ENCODE assay signal across 26 cellular contexts in the genomic region with DNA sequence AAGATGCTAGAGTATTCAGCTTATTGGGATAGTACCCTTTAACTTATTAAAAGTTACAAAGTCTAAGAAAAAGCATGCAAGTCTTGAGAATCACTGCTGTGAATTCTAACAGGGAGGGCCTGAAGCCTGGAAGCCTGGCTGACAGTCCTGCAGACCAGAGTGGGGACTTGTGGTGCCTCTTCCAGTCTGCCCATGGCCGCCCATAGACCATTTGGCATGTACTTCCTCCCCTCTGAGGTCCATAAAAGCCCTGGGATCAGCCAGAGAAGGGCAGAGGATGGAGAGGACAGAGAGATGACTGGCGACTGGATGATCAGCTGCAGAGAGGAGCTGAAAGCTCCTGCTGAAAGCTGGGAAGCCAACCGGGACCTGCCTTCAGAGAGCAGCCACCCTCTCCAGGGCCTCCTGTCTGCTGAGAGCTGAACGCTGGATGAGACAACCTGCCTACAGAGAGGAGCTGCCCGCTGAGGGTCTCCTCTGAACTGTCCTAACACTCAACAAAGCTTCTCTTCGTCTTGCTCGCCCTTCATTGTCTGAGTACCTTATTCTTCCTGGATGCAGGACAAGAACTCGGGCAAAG. TPM values are rescaled to one million over a fixed set of nuclear protein-coding genes. Genes with fewer than 3 reads are reported as not detected.
"Had no signal": no experiment of that assay in that cellular context is flagged by ENCODE, and none has a peak within 500 bp of the region (broad histone marks: within the 10 kb centered on the region; RNA-seq: fewer than 3 reads in every experiment).

No MANE protein-coding gene starts in this region.

- H3K27me3 ChIP-seq: foreskin keratinocyte, hepatocyte, stomach, transverse colon had no signal

- FAIRE-seq: kidney had no signal

- DNase-seq: cortex of kidney; effector memory CD8-positive, alpha-beta T cell; esophagus squamous epithelium; foreskin keratinocyte; head of caudate nucleus; kidney; left cardiac atrium; left ventricle myocardium inferior; lower lobe of right lung; midbrain; stimulated activated CD4-positive, alpha-beta T cell treated with anti-CD3 and anti-CD28 coated beads, Interleukin-12 subunit alpha, Interleukin-12 subunit beta, amount 100 ng/mL, for 4 hours; stimulated activated naive CD4-positive, alpha-beta T cell; stomach; substantia nigra; transverse colon had no signal

- ATAC-seq: effector memory CD8-positive, alpha-beta T cell; foreskin keratinocyte; left cardiac atrium; lower lobe of right lung; natural killer cell treated with Interleukin-12 subunit alpha and Interleukin-12 subunit beta and Interleukin-15 and Interleukin-18, amount 100 ng/mL, for 72 hours; sciatic nerve had no signal

- H3K4me1 ChIP-seq: esophagus squamous epithelium, foreskin keratinocyte, left ventricle myocardium inferior, lower lobe of right lung, stomach, transverse colon had no signal

- H3K36me3 ChIP-seq: esophagus squamous epithelium, left ventricle myocardium inferior, lower lobe of right lung, neutrophil, stomach, thoracic aorta, transverse colon had no signal

- H3K9me3 ChIP-seq: esophagus squamous epithelium, left ventricle myocardium inferior, lower lobe of right lung, neutrophil, stomach, thoracic aorta, transverse colon had no signal

- H3K79me2 ChIP-seq: hepatocyte had no signal

- H3K27ac ChIP-seq: epithelial cell of prostate, esophagus squamous epithelium, foreskin keratinocyte, hepatocyte, left ventricle myocardium inferior, lower lobe of right lung, neutrophil, stomach, thoracic aorta, transverse colon had no signal

- H2AFZ ChIP-seq: hepatocyte had no signal

- H3K4me3 ChIP-seq: esophagus squamous epithelium, hepatocyte, left ventricle myocardium inferior, lower lobe of right lung, stomach, thoracic aorta, transverse colon had no signal

- H3K4me2 ChIP-seq: hepatocyte had no signal

RNA-seq across cellular contexts. Expression of gene SLC1A7, which starts 12.5 kb away (rescaled TPM):
- total RNA-seq: chondrocyte, foreskin keratinocyte, hepatocyte, kidney, osteocyte, pulmonary artery endothelial cell, skeletal muscle tissue, urinary bladder had no signal
- polyA plus RNA-seq: foreskin keratinocyte, hepatocyte had no signal
